In the genomic region with DNA sequence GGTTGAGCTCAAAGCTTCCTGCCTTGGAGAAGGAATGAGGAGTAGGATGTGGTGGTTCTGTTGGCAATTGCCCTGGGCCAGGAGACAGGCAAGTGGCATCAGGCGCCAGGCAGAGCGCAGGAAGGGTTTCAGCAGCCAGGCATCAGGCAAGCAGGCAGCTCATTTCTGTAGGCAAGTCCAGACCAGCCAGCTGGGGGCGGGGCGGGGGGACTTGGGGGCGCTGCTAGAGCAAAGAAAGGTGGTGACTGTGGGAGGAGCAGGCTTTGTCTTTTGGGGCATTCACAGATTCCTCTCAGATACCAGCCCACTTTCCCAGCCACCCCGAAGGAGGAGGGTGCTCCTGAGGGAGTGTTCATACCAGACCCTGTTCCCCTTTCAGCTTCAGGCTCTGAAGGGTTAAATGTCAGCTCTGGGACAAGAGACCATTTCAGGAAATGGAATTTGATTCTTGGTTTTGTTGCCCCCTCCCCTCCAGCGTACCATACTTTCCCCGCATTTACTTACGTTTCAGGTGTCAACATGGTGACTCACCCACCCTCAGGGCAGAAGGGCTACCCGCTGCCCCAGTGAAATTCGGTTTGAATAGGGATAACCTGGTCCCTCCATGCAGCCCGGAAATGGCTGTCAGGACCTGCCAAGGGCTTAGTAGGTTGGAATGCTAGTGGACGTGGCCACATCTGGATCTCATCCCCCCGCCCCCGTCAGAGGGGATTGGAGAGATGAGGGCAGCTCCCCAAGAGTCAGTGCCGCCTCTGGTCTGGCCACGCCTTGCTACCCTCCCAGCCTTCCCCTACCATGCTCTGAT, we compare ENCODE assay signal across 1 cellular context.
A peak's percentile ranks its signal among the peaks of the same experiment; 100 is the strongest.
TF ChIP-seq lines count a peak whose summit lies in the region.

No MANE protein-coding gene starts in this region.

TF ChIP-seq in HepG2, 621 proteins besides CTCF, POLR2A, EP300 and RAD21 (continued from another document and continues in another):
- no peak for TF ChIP-seq PLRG1 (conservative IDR thresholded peaks at IDR 0.05)
- TF ChIP-seq SAP130 (CRISPR knock-in tag; IDR thresholded peaks at IDR 0.05; ENCODE audit: low read depth) = peak; percentile 38
- no peak for TF ChIP-seq YEATS2 (CRISPR knock-in tag; IDR thresholded peaks at IDR 0.05; ENCODE audit: borderline replicate concordance)
- TF ChIP-seq, protein P1, sequence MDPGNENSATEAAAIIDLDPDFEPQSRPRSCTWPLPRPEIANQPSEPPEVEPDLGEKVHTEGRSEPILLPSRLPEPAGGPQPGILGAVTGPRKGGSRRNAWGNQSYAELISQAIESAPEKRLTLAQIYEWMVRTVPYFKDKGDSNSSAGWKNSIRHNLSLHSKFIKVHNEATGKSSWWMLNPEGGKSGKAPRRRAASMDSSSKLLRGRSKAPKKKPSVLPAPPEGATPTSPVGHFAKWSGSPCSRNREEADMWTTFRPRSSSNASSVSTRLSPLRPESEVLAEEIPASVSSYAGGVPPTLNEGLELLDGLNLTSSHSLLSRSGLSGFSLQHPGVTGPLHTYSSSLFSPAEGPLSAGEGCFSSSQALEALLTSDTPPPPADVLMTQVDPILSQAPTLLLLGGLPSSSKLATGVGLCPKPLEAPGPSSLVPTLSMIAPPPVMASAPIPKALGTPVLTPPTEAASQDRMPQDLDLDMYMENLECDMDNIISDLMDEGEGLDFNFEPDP (CRISPR knock-in tag; conservative IDR thresholded peaks at IDR 0.05) = no peak
- TF ChIP-seq ZNF451 (CRISPR knock-in tag; IDR thresholded peaks at IDR 0.05) = no peak
- TF ChIP-seq PCBP1 (IDR thresholded peaks at IDR 0.05; ENCODE audit: borderline replicate concordance, low read depth, low read length) = no peak
- no peak for TF ChIP-seq PRPF4 (IDR thresholded peaks at IDR 0.05; ENCODE audit: low read depth, low read length, poor library complexity, severe bottlenecking)
- TF ChIP-seq POLR2AphosphoS2 (IDR thresholded peaks at IDR 0.05; ENCODE audit: low read depth, low read length) = no peak
- TF ChIP-seq ZBTB38 (CRISPR knock-in tag; IDR thresholded peaks at IDR 0.05) = no peak
- TF ChIP-seq, protein P2, sequence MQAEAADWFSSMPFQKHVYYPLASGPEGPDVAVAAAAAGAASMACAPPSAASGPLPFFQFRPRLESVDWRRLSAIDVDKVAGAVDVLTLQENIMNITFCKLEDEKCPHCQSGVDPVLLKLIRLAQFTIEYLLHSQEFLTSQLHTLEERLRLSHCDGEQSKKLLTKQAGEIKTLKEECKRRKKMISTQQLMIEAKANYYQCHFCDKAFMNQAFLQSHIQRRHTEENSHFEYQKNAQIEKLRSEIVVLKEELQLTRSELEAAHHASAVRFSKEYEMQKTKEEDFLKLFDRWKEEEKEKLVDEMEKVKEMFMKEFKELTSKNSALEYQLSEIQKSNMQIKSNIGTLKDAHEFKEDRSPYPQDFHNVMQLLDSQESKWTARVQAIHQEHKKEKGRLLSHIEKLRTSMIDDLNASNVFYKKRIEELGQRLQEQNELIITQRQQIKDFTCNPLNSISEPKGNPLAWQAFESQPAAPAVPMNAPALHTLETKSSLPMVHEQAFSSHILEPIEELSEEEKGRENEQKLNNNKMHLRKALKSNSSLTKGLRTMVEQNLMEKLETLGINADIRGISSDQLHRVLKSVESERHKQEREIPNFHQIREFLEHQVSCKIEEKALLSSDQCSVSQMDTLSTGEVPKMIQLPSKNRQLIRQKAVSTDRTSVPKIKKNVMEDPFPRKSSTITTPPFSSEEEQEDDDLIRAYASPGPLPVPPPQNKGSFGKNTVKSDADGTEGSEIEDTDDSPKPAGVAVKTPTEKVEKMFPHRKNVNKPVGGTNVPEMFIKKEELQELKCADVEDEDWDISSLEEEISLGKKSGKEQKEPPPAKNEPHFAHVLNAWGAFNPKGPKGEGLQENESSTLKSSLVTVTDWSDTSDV (CRISPR knock-in tag; IDR thresholded peaks at IDR 0.05) = no peak
- no peak for TF ChIP-seq GZF1 (CRISPR knock-in tag; IDR thresholded peaks at IDR 0.05)
- no peak for TF ChIP-seq ZNF629 (CRISPR knock-in tag; conservative IDR thresholded peaks at IDR 0.05)
- TF ChIP-seq, protein P3, sequence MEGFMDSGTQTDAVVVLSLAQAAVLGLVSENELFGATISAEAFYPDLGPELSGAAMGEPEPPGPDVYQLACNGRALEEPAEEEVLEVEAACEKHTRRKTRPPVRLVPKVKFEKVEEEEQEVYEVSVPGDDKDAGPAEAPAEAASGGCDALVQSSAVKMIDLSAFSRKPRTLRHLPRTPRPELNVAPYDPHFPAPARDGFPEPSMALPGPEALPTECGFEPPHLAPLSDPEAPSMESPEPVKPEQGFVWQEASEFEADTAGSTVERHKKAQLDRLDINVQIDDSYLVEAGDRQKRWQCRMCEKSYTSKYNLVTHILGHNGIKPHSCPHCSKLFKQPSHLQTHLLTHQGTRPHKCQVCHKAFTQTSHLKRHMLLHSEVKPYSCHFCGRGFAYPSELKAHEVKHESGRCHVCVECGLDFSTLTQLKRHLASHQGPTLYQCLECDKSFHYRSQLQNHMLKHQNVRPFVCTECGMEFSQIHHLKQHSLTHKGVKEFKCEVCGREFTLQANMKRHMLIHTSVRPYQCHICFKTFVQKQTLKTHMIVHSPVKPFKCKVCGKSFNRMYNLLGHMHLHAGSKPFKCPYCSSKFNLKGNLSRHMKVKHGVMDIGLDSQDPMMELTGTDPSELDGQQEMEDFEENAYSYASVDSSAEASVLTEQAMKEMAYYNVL (CRISPR knock-in tag; IDR thresholded peaks at IDR 0.05; ENCODE audit: borderline replicate concordance) = no peak
- no peak for TF ChIP-seq NFE2L1 (CRISPR knock-in tag; IDR thresholded peaks at IDR 0.05; ENCODE audit: borderline replicate concordance)
- no peak for TF ChIP-seq ZNF205 (CRISPR knock-in tag; IDR thresholded peaks at IDR 0.05)
- TF ChIP-seq, protein P4, sequence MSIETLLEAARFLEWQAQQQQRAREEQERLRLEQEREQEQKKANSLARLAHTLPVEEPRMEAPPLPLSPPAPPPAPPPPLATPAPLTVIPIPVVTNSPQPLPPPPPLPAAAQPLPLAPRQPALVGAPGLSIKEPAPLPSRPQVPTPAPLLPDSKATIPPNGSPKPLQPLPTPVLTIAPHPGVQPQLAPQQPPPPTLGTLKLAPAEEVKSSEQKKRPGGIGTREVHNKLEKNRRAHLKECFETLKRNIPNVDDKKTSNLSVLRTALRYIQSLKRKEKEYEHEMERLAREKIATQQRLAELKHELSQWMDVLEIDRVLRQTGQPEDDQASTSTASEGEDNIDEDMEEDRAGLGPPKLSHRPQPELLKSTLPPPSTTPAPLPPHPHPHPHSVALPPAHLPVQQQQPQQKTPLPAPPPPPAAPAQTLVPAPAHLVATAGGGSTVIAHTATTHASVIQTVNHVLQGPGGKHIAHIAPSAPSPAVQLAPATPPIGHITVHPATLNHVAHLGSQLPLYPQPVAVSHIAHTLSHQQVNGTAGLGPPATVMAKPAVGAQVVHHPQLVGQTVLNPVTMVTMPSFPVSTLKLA (IDR thresholded peaks at IDR 0.05) = no peak
- 0 out of 2 replicates have a peak, but pooled peaks have one; percentile 24 for TF ChIP-seq GABPB1 (CRISPR knock-in tag; IDR thresholded peaks at IDR 0.05)
- TF ChIP-seq, protein P5, sequence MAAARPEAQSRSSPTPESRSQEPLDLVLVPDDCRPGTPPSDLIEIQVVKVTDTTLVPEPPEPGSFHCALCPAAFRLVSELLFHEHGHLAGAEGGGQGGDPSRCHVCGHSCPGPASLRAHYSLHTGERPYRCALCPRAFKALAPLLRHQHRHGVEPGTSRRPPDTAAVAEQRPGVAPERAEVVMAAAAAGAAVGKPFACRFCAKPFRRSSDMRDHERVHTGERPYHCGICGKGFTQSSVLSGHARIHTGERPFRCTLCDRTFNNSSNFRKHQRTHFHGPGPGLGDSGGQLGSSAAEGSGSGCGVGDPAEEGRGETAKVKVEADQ (CRISPR knock-in tag; IDR thresholded peaks at IDR 0.05; ENCODE audit: borderline replicate concordance) = no peak
- TF ChIP-seq, protein P6, sequence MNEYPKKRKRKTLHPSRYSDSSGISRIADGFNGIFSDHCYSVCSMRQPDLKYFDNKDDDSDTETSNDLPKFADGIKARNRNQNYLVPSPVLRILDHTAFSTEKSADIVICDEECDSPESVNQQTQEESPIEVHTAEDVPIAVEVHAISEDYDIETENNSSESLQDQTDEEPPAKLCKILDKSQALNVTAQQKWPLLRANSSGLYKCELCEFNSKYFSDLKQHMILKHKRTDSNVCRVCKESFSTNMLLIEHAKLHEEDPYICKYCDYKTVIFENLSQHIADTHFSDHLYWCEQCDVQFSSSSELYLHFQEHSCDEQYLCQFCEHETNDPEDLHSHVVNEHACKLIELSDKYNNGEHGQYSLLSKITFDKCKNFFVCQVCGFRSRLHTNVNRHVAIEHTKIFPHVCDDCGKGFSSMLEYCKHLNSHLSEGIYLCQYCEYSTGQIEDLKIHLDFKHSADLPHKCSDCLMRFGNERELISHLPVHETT (CRISPR knock-in tag; conservative IDR thresholded peaks at IDR 0.05) = no peak
- no peak for TF ChIP-seq SRSF9 (IDR thresholded peaks at IDR 0.05; ENCODE audit: borderline replicate concordance, insufficient read depth, low read depth, low read length, poor library complexity, severe bottlenecking)
- TF ChIP-seq ZBTB7B (CRISPR knock-in tag; IDR thresholded peaks at IDR 0.05) = no peak
- no peak for TF ChIP-seq HNRNPL (IDR thresholded peaks at IDR 0.05; ENCODE audit: low read depth, low read length)
- no peak for TF ChIP-seq ZNF343 (CRISPR knock-in tag; IDR thresholded peaks at IDR 0.05)
- TF ChIP-seq IRF2 (CRISPR knock-in tag; IDR thresholded peaks at IDR 0.05) = no peak
- TF ChIP-seq CHCHD3 (CRISPR knock-in tag; IDR thresholded peaks at IDR 0.05) = no peak
- TF ChIP-seq SP140L (CRISPR knock-in tag; IDR thresholded peaks at IDR 0.05; ENCODE audit: borderline replicate concordance) = no peak
- no peak for TF ChIP-seq ZKSCAN1 (IDR thresholded peaks at IDR 0.05; ENCODE audit: low read length)
- no peak for TF ChIP-seq ISL2 (CRISPR knock-in tag; IDR thresholded peaks at IDR 0.05)
- TF ChIP-seq NR1H2 (CRISPR knock-in tag; IDR thresholded peaks at IDR 0.05; ENCODE audit: borderline replicate concordance, low read depth) = no peak
- TF ChIP-seq, protein P7, sequence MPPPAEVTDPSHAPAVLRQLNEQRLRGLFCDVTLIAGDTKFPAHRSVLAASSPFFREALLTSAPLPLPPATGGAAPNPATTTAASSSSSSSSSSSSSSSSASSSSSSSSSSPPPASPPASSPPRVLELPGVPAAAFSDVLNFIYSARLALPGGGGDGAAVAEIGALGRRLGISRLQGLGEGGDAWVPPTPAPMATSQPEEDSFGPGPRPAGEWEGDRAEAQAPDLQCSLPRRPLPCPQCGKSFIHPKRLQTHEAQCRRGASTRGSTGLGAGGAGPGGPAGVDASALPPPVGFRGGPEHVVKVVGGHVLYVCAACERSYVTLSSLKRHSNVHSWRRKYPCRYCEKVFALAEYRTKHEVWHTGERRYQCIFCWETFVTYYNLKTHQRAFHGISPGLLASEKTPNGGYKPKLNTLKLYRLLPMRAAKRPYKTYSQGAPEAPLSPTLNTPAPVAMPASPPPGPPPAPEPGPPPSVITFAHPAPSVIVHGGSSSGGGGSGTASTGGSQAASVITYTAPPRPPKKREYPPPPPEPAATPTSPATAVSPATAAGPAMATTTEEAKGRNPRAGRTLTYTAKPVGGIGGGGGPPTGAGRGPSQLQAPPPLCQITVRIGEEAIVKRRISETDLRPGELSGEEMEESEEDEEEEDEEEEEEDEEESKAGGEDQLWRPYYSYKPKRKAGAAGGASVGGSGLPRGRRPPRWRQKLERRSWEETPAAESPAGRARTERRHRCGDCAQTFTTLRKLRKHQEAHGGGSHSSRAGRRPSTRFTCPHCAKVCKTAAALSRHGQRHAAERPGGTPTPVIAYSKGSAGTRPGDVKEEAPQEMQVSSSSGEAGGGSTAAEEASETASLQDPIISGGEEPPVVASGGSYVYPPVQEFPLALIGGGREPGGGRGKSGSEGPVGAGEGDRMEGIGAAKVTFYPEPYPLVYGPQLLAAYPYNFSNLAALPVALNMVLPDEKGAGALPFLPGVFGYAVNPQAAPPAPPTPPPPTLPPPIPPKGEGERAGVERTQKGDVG (CRISPR knock-in tag; IDR thresholded peaks at IDR 0.05; ENCODE audit: borderline replicate concordance) = no peak
- TF ChIP-seq ETV5 (CRISPR knock-in tag; IDR thresholded peaks at IDR 0.05; ENCODE audit: borderline replicate concordance) = peak; percentile 66; the same call in 1 of the 2 replicates
- TF ChIP-seq FOSL1 (CRISPR knock-in tag; IDR thresholded peaks at IDR 0.05; ENCODE audit: borderline replicate concordance) = no peak
- TF ChIP-seq, protein P8, sequence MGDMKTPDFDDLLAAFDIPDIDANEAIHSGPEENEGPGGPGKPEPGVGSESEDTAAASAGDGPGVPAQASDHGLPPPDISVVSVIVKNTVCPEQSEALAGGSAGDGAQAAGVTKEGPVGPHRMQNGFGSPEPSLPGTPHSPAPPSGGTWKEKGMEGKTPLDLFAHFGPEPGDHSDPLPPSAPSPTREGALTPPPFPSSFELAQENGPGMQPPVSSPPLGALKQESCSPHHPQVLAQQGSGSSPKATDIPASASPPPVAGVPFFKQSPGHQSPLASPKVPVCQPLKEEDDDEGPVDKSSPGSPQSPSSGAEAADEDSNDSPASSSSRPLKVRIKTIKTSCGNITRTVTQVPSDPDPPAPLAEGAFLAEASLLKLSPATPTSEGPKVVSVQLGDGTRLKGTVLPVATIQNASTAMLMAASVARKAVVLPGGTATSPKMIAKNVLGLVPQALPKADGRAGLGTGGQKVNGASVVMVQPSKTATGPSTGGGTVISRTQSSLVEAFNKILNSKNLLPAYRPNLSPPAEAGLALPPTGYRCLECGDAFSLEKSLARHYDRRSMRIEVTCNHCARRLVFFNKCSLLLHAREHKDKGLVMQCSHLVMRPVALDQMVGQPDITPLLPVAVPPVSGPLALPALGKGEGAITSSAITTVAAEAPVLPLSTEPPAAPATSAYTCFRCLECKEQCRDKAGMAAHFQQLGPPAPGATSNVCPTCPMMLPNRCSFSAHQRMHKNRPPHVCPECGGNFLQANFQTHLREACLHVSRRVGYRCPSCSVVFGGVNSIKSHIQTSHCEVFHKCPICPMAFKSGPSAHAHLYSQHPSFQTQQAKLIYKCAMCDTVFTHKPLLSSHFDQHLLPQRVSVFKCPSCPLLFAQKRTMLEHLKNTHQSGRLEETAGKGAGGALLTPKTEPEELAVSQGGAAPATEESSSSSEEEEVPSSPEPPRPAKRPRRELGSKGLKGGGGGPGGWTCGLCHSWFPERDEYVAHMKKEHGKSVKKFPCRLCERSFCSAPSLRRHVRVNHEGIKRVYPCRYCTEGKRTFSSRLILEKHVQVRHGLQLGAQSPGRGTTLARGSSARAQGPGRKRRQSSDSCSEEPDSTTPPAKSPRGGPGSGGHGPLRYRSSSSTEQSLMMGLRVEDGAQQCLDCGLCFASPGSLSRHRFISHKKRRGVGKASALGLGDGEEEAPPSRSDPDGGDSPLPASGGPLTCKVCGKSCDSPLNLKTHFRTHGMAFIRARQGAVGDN (CRISPR knock-in tag; IDR thresholded peaks at IDR 0.05) = peak; percentile 31; the same call in 1 of the 2 replicates
- TF ChIP-seq, protein P9, sequence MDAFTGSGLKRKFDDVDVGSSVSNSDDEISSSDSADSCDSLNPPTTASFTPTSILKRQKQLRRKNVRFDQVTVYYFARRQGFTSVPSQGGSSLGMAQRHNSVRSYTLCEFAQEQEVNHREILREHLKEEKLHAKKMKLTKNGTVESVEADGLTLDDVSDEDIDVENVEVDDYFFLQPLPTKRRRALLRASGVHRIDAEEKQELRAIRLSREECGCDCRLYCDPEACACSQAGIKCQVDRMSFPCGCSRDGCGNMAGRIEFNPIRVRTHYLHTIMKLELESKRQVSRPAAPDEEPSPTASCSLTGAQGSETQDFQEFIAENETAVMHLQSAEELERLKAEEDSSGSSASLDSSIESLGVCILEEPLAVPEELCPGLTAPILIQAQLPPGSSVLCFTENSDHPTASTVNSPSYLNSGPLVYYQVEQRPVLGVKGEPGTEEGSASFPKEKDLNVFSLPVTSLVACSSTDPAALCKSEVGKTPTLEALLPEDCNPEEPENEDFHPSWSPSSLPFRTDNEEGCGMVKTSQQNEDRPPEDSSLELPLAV (CRISPR knock-in tag; conservative IDR thresholded peaks at IDR 0.05; ENCODE audit: low read depth) = no peak
- TF ChIP-seq FOXA3 (CRISPR knock-in tag; IDR thresholded peaks at IDR 0.05) = peak; percentile 66
- no peak for TF ChIP-seq ZNF326 (CRISPR knock-in tag; IDR thresholded peaks at IDR 0.05; ENCODE audit: borderline replicate concordance)
- TF ChIP-seq DR1 (CRISPR knock-in tag; IDR thresholded peaks at IDR 0.05) = no peak
